ENCODE assay signal across 10 cellular contexts in genomic region chr2:197200056-197200455, GRCh38.
DNase-seq lines count a peak whose midpoint lies in the region; ATAC-seq and TF ChIP-seq lines count a peak whose summit lies in the region.
"Had no signal": no experiment of that assay in that cellular context is flagged by ENCODE, and none has a peak within 500 bp of the region (broad histone marks: within the 10 kb centered on the region; RNA-seq: fewer than 3 reads in every experiment).

No MANE protein-coding gene starts in this region.

- TF ChIP-seq CTCF in OCI-LY7 (conservative IDR thresholded peaks at IDR 0.05; ENCODE audit: low read length): no peak
- no peak for TF ChIP-seq CTCF in transverse colon (IDR thresholded peaks at IDR 0.05)

- CTCF ChIA-PET in OCI-LY7 (lab: Charles Lee; ENCODE audit: unreplicated experiment): no interaction called here

- H3K36me3 Mint-ChIP-seq in activated T-cell treated with anti-CD3 and anti-CD28 coated beads, Interleukin-2, amount 50 U/mL, for 4 hours (ENCODE audit: insufficient read depth): peaks cover 18% of the 10 kb centered on the region

- no peak for DNase-seq in activated T-cell treated with anti-CD3 and anti-CD28 coated beads, Interleukin-2, amount 50 U/mL, for 4 hours
- DNase-seq in activated T-cell treated with anti-CD3 and anti-CD28 coated beads, Interleukin-2, amount 50 U/mL, for 48 hours: no peak
- peak; percentile 29 for DNase-seq in OCI-LY7 (ENCODE audit: low spot score)
- no peak for DNase-seq in effector memory CD4-positive, alpha-beta T cell
- no peak for DNase-seq in transverse colon
- DNase-seq in head of caudate nucleus: no peak
- no peak for DNase-seq in SIG-M5 treated with dmso at 0.1 percent for 504 hours (lab: John Stamatoyannopoulos, UW; ENCODE audit: unreplicated experiment)
- DNase-seq: glutamatergic neuron, NCI-H2029 treated with DMSO at 0.1 percent for 48 hours had no signal

- H2AFZ ChIP-seq in OCI-LY7 (ENCODE audit: low read length): no peak overlapping the region

- TF ChIP-seq EP300 in transverse colon (IDR thresholded peaks at IDR 0.05; ENCODE audit: low read depth): no peak

- no peak for TF ChIP-seq POLR2A in transverse colon (IDR thresholded peaks at IDR 0.05)

- no peak for ATAC-seq in activated T-cell treated with anti-CD3 and anti-CD28 coated beads, Interleukin-2, amount 50 U/mL, for 4 hours
- no peak for ATAC-seq in GM19351 (IDR thresholded peaks at IDR 0.05; ENCODE audit: unreplicated experiment)

- H3K27me3 Mint-ChIP-seq in activated T-cell treated with anti-CD3 and anti-CD28 coated beads, Interleukin-2, amount 50 U/mL, for 4 hours (ENCODE audit: low read depth): no peaks in the 10 kb centered on the region

- BruUV-seq in OCI-LY7 (replicated peaks; lab: Mats Ljungman, UMichigan): no TSS peak

- in situ Hi-C loops in transverse colon (cut with MboI; ENCODE audit: low pct_ligation_motif_present in 1 of 4, low pct_unique_long_range_greater_than_20kb in 1 of 4, low sequenced_read_pairs in 3 of 4): no loop called here

- H3K4me1 ChIP-seq in OCI-LY7 (ENCODE audit: insufficient read depth, low read length, poor library complexity, severe bottlenecking) (peaks cover 68% of the 10 kb centered on the region), transverse colon (peaks cover 4 to 43% (median 10%) of the 10 kb centered on the region in 4 donors)
- peaks cover 74% of the 10 kb centered on the region for H3K4me1 ChIP-seq in effector memory CD4-positive, alpha-beta T cell (ENCODE audit: control insufficient read depth, insufficient read depth, low read length, poor library complexity, severe bottlenecking)

- H3K9me2 ChIP-seq in OCI-LY7 (ENCODE audit: insufficient read depth, low read length): no peaks in the 10 kb centered on the region

- no peaks in the 10 kb centered on the region for H4K20me1 ChIP-seq in OCI-LY7 (ENCODE audit: insufficient read depth, low read length)

- intact Hi-C loops in OCI-LY7 (cut with micrococcal nuclease; ENCODE audit: unreplicated experiment) (no loop called here), transverse colon (cut with DNase I; ENCODE audit: low total_unique reads) (no loop called here), head of caudate nucleus (cut with DNase I) (no loop called here)

- H3K27ac ChIP-seq in OCI-LY7 (ENCODE audit: low read depth, low read length, poor library complexity, severe bottlenecking): peak overlapping the region; percentile 81
- peak overlapping the region; percentile 81 for H3K27ac ChIP-seq in effector memory CD4-positive, alpha-beta T cell (ENCODE audit: insufficient read depth, low read length, poor library complexity, severe bottlenecking)
- peak overlapping the region; percentile 56 to 73 (median 63) for H3K27ac ChIP-seq in transverse colon

- H3K9me3 Mint-ChIP-seq in activated T-cell treated with anti-CD3 and anti-CD28 coated beads, Interleukin-2, amount 50 U/mL, for 4 hours: no peaks in the 10 kb centered on the region

- POLR2A ChIA-PET in OCI-LY7 (lab: Charles Lee): interaction anchor here (0.6 to 8.0 kb wide), 9 partner anchors 9 to 132 kb away, joined by 3 to 79 read pairs (median 5); no protein-coding TSS in a partner anchor

- no peaks in the 10 kb centered on the region for H3K27me3 ChIP-seq in effector memory CD4-positive, alpha-beta T cell (replicated peaks; ENCODE audit: control insufficient read depth, insufficient read depth, low read length, poor library complexity, severe bottlenecking)
- no peaks in the 10 kb centered on the region for H3K27me3 ChIP-seq in transverse colon

- peaks cover 17% of the 10 kb centered on the region for H3K36me3 ChIP-seq in OCI-LY7 (ENCODE audit: insufficient read depth, low read length)
- peaks cover 18% of the 10 kb centered on the region for H3K36me3 ChIP-seq in effector memory CD4-positive, alpha-beta T cell (ENCODE audit: control insufficient read depth, insufficient read depth, low read length)
- no peaks in the 10 kb centered on the region for H3K36me3 ChIP-seq in transverse colon

- H3K4me3 Mint-ChIP-seq in activated T-cell treated with anti-CD3 and anti-CD28 coated beads, Interleukin-2, amount 50 U/mL, for 4 hours: peak overlapping the region; percentile 44

- peak overlapping the region; percentile 78 for H3K4me2 ChIP-seq in OCI-LY7 (ENCODE audit: low read length)

- peaks cover 52% of the 10 kb centered on the region; the same call in 1 of the 2 replicates for H3K79me2 ChIP-seq in OCI-LY7 (ENCODE audit: insufficient read depth, low read depth, low read length)

- H3K9me3 ChIP-seq in OCI-LY7 (ENCODE audit: low read length): 0 out of 2 replicates have a peak, but pooled peaks cover 3% of the 10 kb centered on the region
- no peaks in the 10 kb centered on the region for H3K9me3 ChIP-seq in effector memory CD4-positive, alpha-beta T cell (ENCODE audit: control insufficient read depth, low read length)
- H3K9me3 ChIP-seq in transverse colon: no peaks in the 10 kb centered on the region

- H3K4me1 Mint-ChIP-seq in activated T-cell treated with anti-CD3 and anti-CD28 coated beads, Interleukin-2, amount 50 U/mL, for 4 hours (ENCODE audit: low read depth): peaks cover 89% of the 10 kb centered on the region

- peak overlapping the region; percentile 53 for H3K4me3 ChIP-seq in OCI-LY7 (ENCODE audit: low read depth, low read length, poor library complexity, severe bottlenecking)
- no peak overlapping the region for H3K4me3 ChIP-seq in effector memory CD4-positive, alpha-beta T cell (ENCODE audit: insufficient read depth, low read depth, low read length, poor library complexity, severe bottlenecking)
- H3K4me3 ChIP-seq in transverse colon: no peak overlapping the region
